In genomic region chr9:120289091-120289490, GRCh38 we compare ENCODE assay signal across 20 cellular contexts.
"Had no signal": no experiment of that assay in that cellular context is flagged by ENCODE, and none has a peak within 500 bp of the region (broad histone marks: within the 10 kb centered on the region; RNA-seq: fewer than 3 reads in every experiment).

No MANE protein-coding gene starts in this region.

- DNase-seq: effector memory CD8-positive, alpha-beta T cell; erythroblast; hypothalamus; left ventricle myocardium superior; lower lobe of right lung; naive thymus-derived CD8-positive, alpha-beta T cell; nephron progenitor cell; occipital lobe; ovary; posterior cingulate gyrus; right lobe of liver; small intestine; stimulated activated CD4-positive, alpha-beta T cell treated with anti-CD3 and anti-CD28 coated beads, Interleukin-15, amount 100 ng/mL, for 24 hours; stimulated activated CD4-positive, alpha-beta T cell treated with anti-CD3 and anti-CD28 coated beads, Interleukin-2, amount 100 ng/mL, for 48 hours; stimulated activated naive B cell treated with anti-CD40 and anti-IgM and Interleukin-4, amounts not matched to agents 10 μg/mL and 1 μg/mL and 100 μg/mL, for 72 hours; transverse colon had no signal

- ATAC-seq: effector memory CD8-positive, alpha-beta T cell; left ventricle myocardium superior; lower lobe of right lung; naive thymus-derived CD8-positive, alpha-beta T cell; right lobe of liver; stimulated activated naive B cell treated with anti-CD40 and anti-IgM and Interleukin-4, amounts not matched to agents 10 μg/mL and 1 μg/mL and 100 μg/mL, for 72 hours had no signal

- H3K9me3 ChIP-seq: lower lobe of right lung, ovary, right lobe of liver, thoracic aorta, transverse colon, vagina had no signal

- H3K4me3 ChIP-seq: coronary artery, lower lobe of right lung, ovary, right lobe of liver, thoracic aorta, transverse colon, vagina had no signal

- H3K36me3 Mint-ChIP-seq: stimulated activated naive B cell treated with anti-CD40 and anti-IgM and Interleukin-4, amounts not matched to agents 10 μg/mL and 1 μg/mL and 100 μg/mL, for 72 hours had no signal

- H3K27ac ChIP-seq: coronary artery, lower lobe of right lung, ovary, right lobe of liver, thoracic aorta, transverse colon, vagina had no signal

- H3K4me1 ChIP-seq: lower lobe of right lung, transverse colon, vagina had no signal

- H3K27me3 ChIP-seq: ovary, right lobe of liver, transverse colon, vagina had no signal

- H3K36me3 ChIP-seq: lower lobe of right lung, ovary, right lobe of liver, thoracic aorta, transverse colon, vagina had no signal

- H3K4me3 Mint-ChIP-seq: effector memory CD8-positive, alpha-beta T cell; naive thymus-derived CD8-positive, alpha-beta T cell; nephron progenitor cell; stimulated activated naive B cell treated with anti-CD40 and anti-IgM and Interleukin-4, amounts not matched to agents 10 μg/mL and 1 μg/mL and 100 μg/mL, for 72 hours; stimulated activated naive CD8-positive, alpha-beta T cell treated with anti-CD3 and anti-CD28 coated beads, Interleukin-15, Interleukin-2, amounts not matched to agents 100 ng/mL and 50 ng/mL, for 24 hours had no signal

- H3K9me3 Mint-ChIP-seq: effector memory CD8-positive, alpha-beta T cell had no signal

- H3K27ac Mint-ChIP-seq: effector memory CD8-positive, alpha-beta T cell; naive thymus-derived CD8-positive, alpha-beta T cell; nephron progenitor cell; stimulated activated naive B cell treated with anti-CD40 and anti-IgM and Interleukin-4, amounts not matched to agents 10 μg/mL and 1 μg/mL and 100 μg/mL, for 72 hours; stimulated activated naive CD8-positive, alpha-beta T cell treated with anti-CD3 and anti-CD28 coated beads, Interleukin-15, Interleukin-2, amounts not matched to agents 100 ng/mL and 50 ng/mL, for 24 hours had no signal

- H3K4me1 Mint-ChIP-seq: naive thymus-derived CD8-positive, alpha-beta T cell; stimulated activated naive B cell treated with anti-CD40 and anti-IgM and Interleukin-4, amounts not matched to agents 10 μg/mL and 1 μg/mL and 100 μg/mL, for 72 hours had no signal
